Comparison of ENCODE assay signal across 26 cellular contexts in genomic region chr2:193868132-193868531, GRCh38.
"Had no signal": no experiment of that assay in that cellular context is flagged by ENCODE, and none has a peak within 500 bp of the region (broad histone marks: within the 10 kb centered on the region; RNA-seq: fewer than 3 reads in every experiment).

No MANE protein-coding gene starts in this region.

- H3K9me3 ChIP-seq: MG63 had no signal

- DNase-seq: Karpas-422, Kasumi-1, MM.1S, MV-4-11, NCI-H1048, NCI-H1092 treated with DMSO at 0.1 percent for 48 hours, NCI-H1105, NCI-H1105 treated with DMSO at 0.1 percent for 48 hours, NCI-H1417, NCI-H1417 treated with DMSO at 0.1 percent for 48 hours, NCI-H1436, NCI-H1436 treated with DMSO at 0.1 percent for 48 hours, NCI-H146, NCI-H187, NCI-H187 treated with DMSO at 0.1 percent for 48 hours, NCI-H1930, NCI-H2081, NCI-H2081 treated with DMSO at 0.1 percent for 48 hours, NCI-H2107, NCI-H2171, NCI-H2171 treated with DMSO at 0.1 percent for 48 hours, NCI-H2227 treated with DMSO at 0.1 percent for 48 hours, NCI-H345, NCI-H510A, NCI-H510A treated with DMSO at 0.1 percent for 48 hours had no signal

- H3K4me3 ChIP-seq: MG63 had no signal

- H3K36me3 ChIP-seq: MG63 had no signal

- H3K27me3 ChIP-seq: MG63 had no signal
